Comparison of ENCODE assay signal across 8 cellular contexts in the genomic region with DNA sequence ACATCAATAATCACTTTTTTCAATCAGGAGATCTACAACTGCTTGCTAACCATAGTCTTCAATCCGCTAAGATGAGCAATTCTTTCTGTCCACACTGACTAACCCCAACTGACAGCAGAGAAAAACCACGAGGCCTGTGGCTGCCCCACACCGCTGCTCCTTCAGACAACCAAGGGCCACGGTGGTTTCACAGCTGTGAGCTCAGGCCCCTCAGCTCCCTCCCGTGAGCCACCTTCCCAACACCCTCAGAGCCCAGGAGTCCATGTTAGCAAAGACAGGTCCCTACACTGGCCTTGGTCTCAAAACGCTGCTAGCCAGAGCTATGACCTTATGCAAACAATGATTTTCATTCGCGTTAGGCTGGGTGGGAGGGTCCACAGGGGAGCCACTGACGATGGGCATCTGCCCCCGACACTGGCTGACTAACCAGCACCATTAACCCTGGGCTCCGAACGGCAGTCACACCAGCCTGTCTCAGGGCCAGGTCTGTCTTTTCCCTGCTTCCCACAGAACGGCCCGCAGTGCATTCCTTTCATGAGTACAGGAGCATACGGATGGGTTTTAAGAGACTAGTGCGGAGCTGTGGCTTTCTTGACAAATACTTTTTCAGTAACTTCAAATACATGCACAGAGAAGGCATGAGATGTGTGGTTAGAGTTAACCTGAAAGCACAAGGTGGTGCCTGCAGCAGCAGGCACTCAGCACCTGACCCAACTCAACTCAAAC.
DNase-seq lines count a peak whose midpoint lies in the region; ATAC-seq lines count a peak whose summit lies in the region.

No MANE protein-coding gene starts in this region.

- peak; percentile 73 for ATAC-seq in GM21447 (IDR thresholded peaks at IDR 0.05; ENCODE audit: unreplicated experiment)
- peak; percentile 97 for ATAC-seq in stimulated activated naive CD8-positive, alpha-beta T cell treated with anti-CD3 and anti-CD28 coated beads, Interleukin-15, amount 100 ng/mL, for 72 hours

- POLR2A ChIA-PET in CD8-positive, alpha-beta memory T cell (lab: Charles Lee), result interaction anchor here (1.0 to 1.4 kb wide), 2 partner anchors 14 to 65 kb away, joined by 3 read pairs; no protein-coding TSS in a partner anchor

- peak overlapping the region; percentile 5 to 78 (median 67) for H3K4me3 Mint-ChIP-seq in CD8-positive, alpha-beta memory T cell
- H3K4me3 Mint-ChIP-seq in activated T-helper 2 cell treated with anti-CD3 and anti-CD28 coated beads, Interferon-gamma antibody, Interleukin-2, Interleukin-4, amounts not matched to agents 10 μg/mL and 5 μg/mL and 100 μg/mL, durations not matched to agents 14 hours and 24 hours and 36 hours (ENCODE audit: low read depth), result peak overlapping the region; percentile 10
- H3K4me3 Mint-ChIP-seq in stimulated activated naive CD8-positive, alpha-beta T cell treated with anti-CD3 and anti-CD28 coated beads, Interleukin-15, amount 100 ng/mL, for 72 hours, result peak overlapping the region; percentile 50 to 76

- CTCF ChIA-PET in CD8-positive, alpha-beta memory T cell (lab: Charles Lee), result no interaction called here

- DNase-seq in CD8-positive, alpha-beta memory T cell, result peak; percentile 39 to 78 (median 52)
- DNase-seq in LHCN-M2 (ENCODE audit: low read depth), result peak; percentile 76
- DNase-seq in activated T-helper 2 cell treated with anti-CD3 and anti-CD28 coated beads, Interferon-gamma antibody, Interleukin-2, Interleukin-4, amounts not matched to agents 10 μg/mL and 5 μg/mL and 100 μg/mL, durations not matched to agents 14 hours and 24 hours and 36 hours (ENCODE audit: low spot score), result peak; percentile 28
- peak; percentile 89 for DNase-seq in kidney tubule cell (ENCODE audit: low spot score)
- DNase-seq in stimulated activated naive CD8-positive, alpha-beta T cell treated with anti-CD3 and anti-CD28 coated beads, Interleukin-15, amount 100 ng/mL, for 72 hours, result peak; percentile 72 to 85
- no peak for DNase-seq in NCI-H2029 treated with DMSO at 0.1 percent for 48 hours (lab: John Stamatoyannopoulos, UW)
- no peak for DNase-seq in 8988T

- H3K36me3 ChIP-seq in CD8-positive, alpha-beta memory T cell (ENCODE audit: insufficient read depth, low read length), result peaks cover under 1% of the 10 kb centered on the region

- H3K4me1 ChIP-seq in CD8-positive, alpha-beta memory T cell (ENCODE audit: insufficient read depth, low read length), result peaks cover 87% of the 10 kb centered on the region

- H3K27me3 ChIP-seq in CD8-positive, alpha-beta memory T cell (ENCODE audit: insufficient read depth, low read length, poor library complexity, severe bottlenecking), result no peaks in the 10 kb centered on the region

- no peaks in the 10 kb centered on the region for H3K9me3 Mint-ChIP-seq in CD8-positive, alpha-beta memory T cell
- H3K9me3 Mint-ChIP-seq in activated T-helper 2 cell treated with anti-CD3 and anti-CD28 coated beads, Interferon-gamma antibody, Interleukin-2, Interleukin-4, amounts not matched to agents 10 μg/mL and 5 μg/mL and 100 μg/mL, durations not matched to agents 14 hours and 24 hours and 36 hours, result no peaks in the 10 kb centered on the region
- no peaks in the 10 kb centered on the region for H3K9me3 Mint-ChIP-seq in stimulated activated naive CD8-positive, alpha-beta T cell treated with anti-CD3 and anti-CD28 coated beads, Interleukin-15, amount 100 ng/mL, for 72 hours

- H3K4me1 Mint-ChIP-seq in CD8-positive, alpha-beta memory T cell, result peaks cover 78 to 93% (median 84%) of the 10 kb centered on the region in 3 donors
- H3K4me1 Mint-ChIP-seq in activated T-helper 2 cell treated with anti-CD3 and anti-CD28 coated beads, Interferon-gamma antibody, Interleukin-2, Interleukin-4, amounts not matched to agents 10 μg/mL and 5 μg/mL and 100 μg/mL, durations not matched to agents 14 hours and 24 hours and 36 hours (ENCODE audit: low read depth), result peaks cover 58% of the 10 kb centered on the region
- peaks cover 91% of the 10 kb centered on the region for H3K4me1 Mint-ChIP-seq in stimulated activated naive CD8-positive, alpha-beta T cell treated with anti-CD3 and anti-CD28 coated beads, Interleukin-15, amount 100 ng/mL, for 72 hours

- peak overlapping the region; percentile 36 to 85 (median 76) for H3K27ac Mint-ChIP-seq in CD8-positive, alpha-beta memory T cell
- H3K27ac Mint-ChIP-seq in activated T-helper 2 cell treated with anti-CD3 and anti-CD28 coated beads, Interferon-gamma antibody, Interleukin-2, Interleukin-4, amounts not matched to agents 10 μg/mL and 5 μg/mL and 100 μg/mL, durations not matched to agents 14 hours and 24 hours and 36 hours, result peak overlapping the region; percentile 87
- peak overlapping the region; percentile 75 to 88 for H3K27ac Mint-ChIP-seq in stimulated activated naive CD8-positive, alpha-beta T cell treated with anti-CD3 and anti-CD28 coated beads, Interleukin-15, amount 100 ng/mL, for 72 hours

- H3K27ac ChIP-seq in CD8-positive, alpha-beta memory T cell (ENCODE audit: low read depth, low read length), result no peak overlapping the region

- no peaks in the 10 kb centered on the region for H3K9me3 ChIP-seq in CD8-positive, alpha-beta memory T cell (ENCODE audit: low read length)

- no peaks in the 10 kb centered on the region for H3K27me3 Mint-ChIP-seq in CD8-positive, alpha-beta memory T cell
- no peaks in the 10 kb centered on the region for H3K27me3 Mint-ChIP-seq in activated T-helper 2 cell treated with anti-CD3 and anti-CD28 coated beads, Interferon-gamma antibody, Interleukin-2, Interleukin-4, amounts not matched to agents 10 μg/mL and 5 μg/mL and 100 μg/mL, durations not matched to agents 14 hours and 24 hours and 36 hours (ENCODE audit: low read depth)
- H3K27me3 Mint-ChIP-seq in stimulated activated naive CD8-positive, alpha-beta T cell treated with anti-CD3 and anti-CD28 coated beads, Interleukin-15, amount 100 ng/mL, for 72 hours, result no peaks in the 10 kb centered on the region

- intact Hi-C loops in activated T-helper 2 cell treated with anti-CD3 and anti-CD28 coated beads, Interferon-gamma antibody, Interleukin-2, Interleukin-4, amounts not matched to agents 10 μg/mL and 5 μg/mL and 100 μg/mL, durations not matched to agents 14 hours and 24 hours and 36 hours (cut with micrococcal nuclease), result loop anchor here (1.0 to 5.0 kb wide), 6 partner anchors 16 to 101 kb away; partner anchors contain the start of genes ANKRD11 and SPG7

- H3K4me3 ChIP-seq in CD8-positive, alpha-beta memory T cell (ENCODE audit: low read length), result no peak overlapping the region

- peaks cover 0 to 47% (median 4%) of the 10 kb centered on the region in 3 donors for H3K36me3 Mint-ChIP-seq in CD8-positive, alpha-beta memory T cell
- peaks cover 48% of the 10 kb centered on the region for H3K36me3 Mint-ChIP-seq in activated T-helper 2 cell treated with anti-CD3 and anti-CD28 coated beads, Interferon-gamma antibody, Interleukin-2, Interleukin-4, amounts not matched to agents 10 μg/mL and 5 μg/mL and 100 μg/mL, durations not matched to agents 14 hours and 24 hours and 36 hours (ENCODE audit: low read depth)

Comparison
In these comparisons a context has a peak if more than half of its experiments do, and no peak if none do; other contexts are left out.
1. DNase-seq: peak in CD8-positive, alpha-beta memory T cell (5 of 5), LHCN-M2 (single experiment), activated T-helper 2 cell treated with anti-CD3 and anti-CD28 coated beads, Interferon-gamma antibody, Interleukin-2, Interleukin-4, amounts not matched to agents 10 μg/mL and 5 μg/mL and 100 μg/mL, durations not matched to agents 14 hours and 24 hours and 36 hours (single experiment), kidney tubule cell (single experiment) and stimulated activated naive CD8-positive, alpha-beta T cell treated with anti-CD3 and anti-CD28 coated beads, Interleukin-15, amount 100 ng/mL, for 72 hours (2 of 2); none in NCI-H2029 treated with DMSO at 0.1 percent for 48 hours (single experiment) and 8988T (single experiment).
2. H3K4me3 Mint-ChIP-seq: peak in every context shown above with its lines; median percentile 67 in CD8-positive, alpha-beta memory T cell; 63 in stimulated activated naive CD8-positive, alpha-beta T cell treated with anti-CD3 and anti-CD28 coated beads, Interleukin-15, amount 100 ng/mL, for 72 hours; 10 in activated T-helper 2 cell treated with anti-CD3 and anti-CD28 coated beads, Interferon-gamma antibody, Interleukin-2, Interleukin-4, amounts not matched to agents 10 μg/mL and 5 μg/mL and 100 μg/mL, durations not matched to agents 14 hours and 24 hours and 36 hours.
3. Peak in every context shown above with its lines, with median percentiles within 50 percentile points of each other: H3K27ac Mint-ChIP-seq.